ENCODE assay signal across 9 cellular contexts in genomic region chr2:46329803-46330775, GRCh38. TPM values are rescaled to one million over a fixed set of nuclear protein-coding genes. Genes with fewer than 3 reads are reported as not detected.
A peak's percentile ranks its signal among the peaks of the same experiment; 100 is the strongest.
DNase-seq lines count a peak whose midpoint lies in the region; ATAC-seq lines count a peak whose summit lies in the region.
"Had no signal": no experiment of that assay in that cellular context is flagged by ENCODE, and none has a peak within 500 bp of the region (broad histone marks: within the 10 kb centered on the region; RNA-seq: fewer than 3 reads in every experiment).

No MANE protein-coding gene starts in this region.

- DNase-seq in EH (ENCODE audit: low read depth) (peak; percentile 95), RKO (ENCODE audit: low spot score) (peak; percentile 87), fibroblast of gingiva (ENCODE audit: low read depth) (peak; percentile 90), renal cortical epithelial cell (ENCODE audit: low read depth) (peak; percentile 100), DMS153 (lab: John Stamatoyannopoulos, UW) (no peak), NCI-H82 (lab: John Stamatoyannopoulos, UW) (no peak)
- DNase-seq: NCI-H345 had no signal

- ATAC-seq in GM18873 (IDR thresholded peaks at IDR 0.05; ENCODE audit: low FRiP score, unreplicated experiment) (no peak), HG03571 (IDR thresholded peaks at IDR 0.05; ENCODE audit: unreplicated experiment) (no peak)

RNA-seq across cellular contexts. Expression of gene EPAS1, which starts 32.9 kb away (rescaled TPM):
- total RNA-seq in renal cortical epithelial cell = 63.7 and 124 TPM in 2 replicates

Comparison
In these comparisons a context has a peak if more than half of its experiments do, and no peak if none do; other contexts are left out.
1. DNase-seq: peak in EH (single experiment), RKO (single experiment), fibroblast of gingiva (single experiment) and renal cortical epithelial cell (single experiment); none in DMS153 (single experiment) and NCI-H82 (single experiment).